In genomic region chr11:118227865-118228785, GRCh38 we compare ENCODE assay signal across 9 cellular contexts. TPM values are rescaled to one million over a fixed set of nuclear protein-coding genes. Genes with fewer than 3 reads are reported as not detected.
DNase-seq lines count a peak whose midpoint lies in the region; ATAC-seq and TF ChIP-seq lines count a peak whose summit lies in the region.
"Had no signal": no experiment of that assay in that cellular context is flagged by ENCODE, and none has a peak within 500 bp of the region (broad histone marks: within the 10 kb centered on the region; RNA-seq: fewer than 3 reads in every experiment).

No MANE protein-coding gene starts in this region.

- H3K27ac ChIP-seq in liver (ENCODE audit: low read depth in 1 of 2, low read length in 2 of 2): peak overlapping the region; percentile 8 to 23
- H3K27ac ChIP-seq: RWPE1 had no signal

- no peak overlapping the region for H3K27ac Mint-ChIP-seq in chondrocyte (ENCODE audit: unreplicated experiment)
- H3K27ac Mint-ChIP-seq in CD14-positive monocyte: no peak overlapping the region

- ATAC-seq in GM18511 (IDR thresholded peaks at IDR 0.05; ENCODE audit: unreplicated experiment) (peak; percentile 62), GM21786 (IDR thresholded peaks at IDR 0.05; ENCODE audit: unreplicated experiment) (peak; percentile 73)

- WGBS in liver: 82% methylated on average over 8 of the region's 8 CpGs

- DNase-seq in NB4 (ENCODE audit: low read depth): peak; percentile 81
- DNase-seq in chondrocyte (ENCODE audit: low spot score): no peak
- no peak for DNase-seq in NCI-H748 treated with DMSO at 0.1 percent for 48 hours (lab: John Stamatoyannopoulos, UW)
- DNase-seq in LoVo (ENCODE audit: low spot score): no peak
- no peak for DNase-seq in CD14-positive monocyte (ENCODE audit: low spot score)

- no peak for TF ChIP-seq CTCF in NB4 (IDR thresholded peaks at IDR 0.05; ENCODE audit: low read depth, low read length)
- TF ChIP-seq CTCF in liver (IDR thresholded peaks at IDR 0.05; ENCODE audit: low read depth, low read length, missing input control): no peak
- no peak for TF ChIP-seq CTCF in chondrocyte (IDR thresholded peaks at IDR 0.05)
- TF ChIP-seq CTCF in CD14-positive monocyte (IDR thresholded peaks at IDR 0.05): no peak

- no peaks in the 10 kb centered on the region for H3K9me3 ChIP-seq in liver (ENCODE audit: control insufficient read depth in 4 of 4, low read length in 3 of 4)

- H3K36me3 ChIP-seq in liver (ENCODE audit: control insufficient read depth in 4 of 4, insufficient read depth in 3 of 4, low read depth in 1 of 4, low read length in 3 of 4): peaks cover 4 to 10% (median 7%) of the 10 kb centered on the region in 4 donors

- no peaks in the 10 kb centered on the region for H3K9me3 Mint-ChIP-seq in chondrocyte (ENCODE audit: low read depth)
- no peaks in the 10 kb centered on the region for H3K9me3 Mint-ChIP-seq in CD14-positive monocyte

- no peak overlapping the region for H3K9ac ChIP-seq in liver (ENCODE audit: low read depth in 1 of 2, low read length in 2 of 2)

- H3K4me1 ChIP-seq in liver (ENCODE audit: control insufficient read depth in 4 of 4, insufficient read depth in 4 of 4, low read length in 3 of 4): no peaks in the 10 kb centered on the region

- intact Hi-C loops in CD14-positive monocyte (cut with micrococcal nuclease): loop anchor here in 1 of 2 donors (2.0 kb wide), 1 partner anchor 13 kb away; no protein-coding TSS in a partner anchor

- H3K4me1 Mint-ChIP-seq in chondrocyte (ENCODE audit: low read depth): peaks cover 4% of the 10 kb centered on the region
- peaks cover 69% of the 10 kb centered on the region for H3K4me1 Mint-ChIP-seq in CD14-positive monocyte

- no peak overlapping the region for H3K4me3 Mint-ChIP-seq in chondrocyte (ENCODE audit: unreplicated experiment)
- H3K4me3 Mint-ChIP-seq in CD14-positive monocyte: peak overlapping the region in 1 of 2 donors; percentile 84

- H3K4me3 ChIP-seq in NB4 (ENCODE audit: low read depth, low read length) (no peak overlapping the region), liver (ENCODE audit: low read depth in 1 of 3, low read length in 3 of 3) (no peak overlapping the region)

- H3K27me3 ChIP-seq in liver (ENCODE audit: control insufficient read depth in 4 of 4, insufficient read depth in 4 of 4, low read length in 3 of 4): no peaks in the 10 kb centered on the region

- TF ChIP-seq POLR2A in NB4 (IDR thresholded peaks at IDR 0.05; ENCODE audit: extremely low read depth, insufficient read length): no peak

- TF ChIP-seq RAD21 in liver (IDR thresholded peaks at IDR 0.05): no peak

- H3K27me3 Mint-ChIP-seq in chondrocyte (ENCODE audit: low read depth) (peaks cover 26% of the 10 kb centered on the region), CD14-positive monocyte (ENCODE audit: low read depth in 3 of 3) (no peaks in the 10 kb centered on the region)

- H3K36me3 Mint-ChIP-seq in chondrocyte (ENCODE audit: low read depth) (no peaks in the 10 kb centered on the region), CD14-positive monocyte (peaks cover 12 to 17% of the 10 kb centered on the region in 2 donors)

TF ChIP-seq in liver, 16 proteins besides CTCF, POLR2A, EP300 and RAD21:
- TF ChIP-seq FOXA1 (IDR thresholded peaks at IDR 0.05): no peak
- TF ChIP-seq FOXA2 (IDR thresholded peaks at IDR 0.05): no peak
- TF ChIP-seq ATF3 (IDR thresholded peaks at IDR 0.05): no peak
- no peak for TF ChIP-seq EGR1 (IDR thresholded peaks at IDR 0.05; ENCODE audit: low read depth in 2 of 2)
- TF ChIP-seq, protein P1, sequence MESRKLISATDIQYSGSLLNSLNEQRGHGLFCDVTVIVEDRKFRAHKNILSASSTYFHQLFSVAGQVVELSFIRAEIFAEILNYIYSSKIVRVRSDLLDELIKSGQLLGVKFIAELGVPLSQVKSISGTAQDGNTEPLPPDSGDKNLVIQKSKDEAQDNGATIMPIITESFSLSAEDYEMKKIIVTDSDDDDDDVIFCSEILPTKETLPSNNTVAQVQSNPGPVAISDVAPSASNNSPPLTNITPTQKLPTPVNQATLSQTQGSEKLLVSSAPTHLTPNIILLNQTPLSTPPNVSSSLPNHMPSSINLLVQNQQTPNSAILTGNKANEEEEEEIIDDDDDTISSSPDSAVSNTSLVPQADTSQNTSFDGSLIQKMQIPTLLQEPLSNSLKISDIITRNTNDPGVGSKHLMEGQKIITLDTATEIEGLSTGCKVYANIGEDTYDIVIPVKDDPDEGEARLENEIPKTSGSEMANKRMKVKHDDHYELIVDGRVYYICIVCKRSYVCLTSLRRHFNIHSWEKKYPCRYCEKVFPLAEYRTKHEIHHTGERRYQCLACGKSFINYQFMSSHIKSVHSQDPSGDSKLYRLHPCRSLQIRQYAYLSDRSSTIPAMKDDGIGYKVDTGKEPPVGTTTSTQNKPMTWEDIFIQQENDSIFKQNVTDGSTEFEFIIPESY (IDR thresholded peaks at IDR 0.05): no peak
- no peak for TF ChIP-seq TAF1 (conservative IDR thresholded peaks at IDR 0.05)
- TF ChIP-seq HNF4A (conservative IDR thresholded peaks at IDR 0.05): no peak
- TF ChIP-seq GABPA (IDR thresholded peaks at IDR 0.05 in 1 of 2, conservative IDR thresholded peaks at IDR 0.05 in 1 of 2): no peak
- no peak for TF ChIP-seq HNF4G (IDR thresholded peaks at IDR 0.05)
- TF ChIP-seq RXRA (IDR thresholded peaks at IDR 0.05): no peak
- TF ChIP-seq YY1 (IDR thresholded peaks at IDR 0.05): no peak
- TF ChIP-seq MAX (IDR thresholded peaks at IDR 0.05): no peak
- TF ChIP-seq, protein P2, sequence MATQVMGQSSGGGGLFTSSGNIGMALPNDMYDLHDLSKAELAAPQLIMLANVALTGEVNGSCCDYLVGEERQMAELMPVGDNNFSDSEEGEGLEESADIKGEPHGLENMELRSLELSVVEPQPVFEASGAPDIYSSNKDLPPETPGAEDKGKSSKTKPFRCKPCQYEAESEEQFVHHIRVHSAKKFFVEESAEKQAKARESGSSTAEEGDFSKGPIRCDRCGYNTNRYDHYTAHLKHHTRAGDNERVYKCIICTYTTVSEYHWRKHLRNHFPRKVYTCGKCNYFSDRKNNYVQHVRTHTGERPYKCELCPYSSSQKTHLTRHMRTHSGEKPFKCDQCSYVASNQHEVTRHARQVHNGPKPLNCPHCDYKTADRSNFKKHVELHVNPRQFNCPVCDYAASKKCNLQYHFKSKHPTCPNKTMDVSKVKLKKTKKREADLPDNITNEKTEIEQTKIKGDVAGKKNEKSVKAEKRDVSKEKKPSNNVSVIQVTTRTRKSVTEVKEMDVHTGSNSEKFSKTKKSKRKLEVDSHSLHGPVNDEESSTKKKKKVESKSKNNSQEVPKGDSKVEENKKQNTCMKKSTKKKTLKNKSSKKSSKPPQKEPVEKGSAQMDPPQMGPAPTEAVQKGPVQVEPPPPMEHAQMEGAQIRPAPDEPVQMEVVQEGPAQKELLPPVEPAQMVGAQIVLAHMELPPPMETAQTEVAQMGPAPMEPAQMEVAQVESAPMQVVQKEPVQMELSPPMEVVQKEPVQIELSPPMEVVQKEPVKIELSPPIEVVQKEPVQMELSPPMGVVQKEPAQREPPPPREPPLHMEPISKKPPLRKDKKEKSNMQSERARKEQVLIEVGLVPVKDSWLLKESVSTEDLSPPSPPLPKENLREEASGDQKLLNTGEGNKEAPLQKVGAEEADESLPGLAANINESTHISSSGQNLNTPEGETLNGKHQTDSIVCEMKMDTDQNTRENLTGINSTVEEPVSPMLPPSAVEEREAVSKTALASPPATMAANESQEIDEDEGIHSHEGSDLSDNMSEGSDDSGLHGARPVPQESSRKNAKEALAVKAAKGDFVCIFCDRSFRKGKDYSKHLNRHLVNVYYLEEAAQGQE (IDR thresholded peaks at IDR 0.05): no peak
- TF ChIP-seq NR2F2 (IDR thresholded peaks at IDR 0.05): no peak
- TF ChIP-seq SP1 (IDR thresholded peaks at IDR 0.05): no peak
- TF ChIP-seq JUND (IDR thresholded peaks at IDR 0.05): no peak

RNA-seq across cellular contexts. Expression of gene JAML, which starts 3.3 kb away (rescaled TPM):
- total RNA-seq in liver (10 to 100 TPM in 1 of 2 donors, 1 to 10 TPM in 1; 9.6 to 13.5 TPM), chondrocyte (not detected in 3 replicates)
- polyA plus RNA-seq in liver (1 to 10 TPM; 2.2 to 3.4 TPM), CD14-positive monocyte (100 to 1,000 TPM; 748 to 968 TPM)

RNA-seq across cellular contexts. Expression of gene MPZL3, which starts 24.0 kb away (rescaled TPM):
- 1 to 10 TPM; 4.1 to 6.9 TPM for total RNA-seq in liver
- polyA plus RNA-seq in liver: 1 to 10 TPM; 2.5 to 2.9 TPM
- total RNA-seq in chondrocyte: 1.1 to 1.7 TPM (median 1.6 TPM) in 3 replicates
- 1 to 10 TPM; 4.2 to 8.5 TPM for polyA plus RNA-seq in CD14-positive monocyte

RNA-seq across cellular contexts. Expression of gene MPZL2, which starts 36.0 kb away (rescaled TPM):
- total RNA-seq in liver (10 to 100 TPM; 14.4 to 17.2 TPM), chondrocyte (not detected in 3 replicates)
- polyA plus RNA-seq in liver (1 to 10 TPM; 8.4 to 9.3 TPM), CD14-positive monocyte (10 to 100 TPM in 1 of 2 donors, 1 to 10 TPM in 1; 8.0 to 18.6 TPM)

RNA-seq across cellular contexts. Expression of gene SCN2B, which starts 51.7 kb away (rescaled TPM):
- under 1 TPM in 1 of 2 donors, not detected in 1; 0.05 TPM for total RNA-seq in liver
- under 1 TPM in 1 of 2 donors, not detected in 1; 0.01 TPM for polyA plus RNA-seq in liver
- 0.12 to 0.24 TPM (median 0.13 TPM) in 3 replicates for total RNA-seq in chondrocyte
- polyA plus RNA-seq in CD14-positive monocyte: not detected

Comparison
In these comparisons a context has a peak if more than half of its experiments do, and no peak if none do; other contexts are left out.
1. RNA of gene JAML, which starts 3.3 kb away (total RNA-seq): 9.6 to 13.5 TPM in liver; not detected in chondrocyte; every median in the first group is over 10 times any median in the second.
2. RNA of gene MPZL2, which starts 36.0 kb away (total RNA-seq): 14.4 to 17.2 TPM in liver; not detected in chondrocyte; every median in the first group is over 10 times any median in the second.